9 cellular contexts compared by ENCODE assay signal in the genomic region with DNA sequence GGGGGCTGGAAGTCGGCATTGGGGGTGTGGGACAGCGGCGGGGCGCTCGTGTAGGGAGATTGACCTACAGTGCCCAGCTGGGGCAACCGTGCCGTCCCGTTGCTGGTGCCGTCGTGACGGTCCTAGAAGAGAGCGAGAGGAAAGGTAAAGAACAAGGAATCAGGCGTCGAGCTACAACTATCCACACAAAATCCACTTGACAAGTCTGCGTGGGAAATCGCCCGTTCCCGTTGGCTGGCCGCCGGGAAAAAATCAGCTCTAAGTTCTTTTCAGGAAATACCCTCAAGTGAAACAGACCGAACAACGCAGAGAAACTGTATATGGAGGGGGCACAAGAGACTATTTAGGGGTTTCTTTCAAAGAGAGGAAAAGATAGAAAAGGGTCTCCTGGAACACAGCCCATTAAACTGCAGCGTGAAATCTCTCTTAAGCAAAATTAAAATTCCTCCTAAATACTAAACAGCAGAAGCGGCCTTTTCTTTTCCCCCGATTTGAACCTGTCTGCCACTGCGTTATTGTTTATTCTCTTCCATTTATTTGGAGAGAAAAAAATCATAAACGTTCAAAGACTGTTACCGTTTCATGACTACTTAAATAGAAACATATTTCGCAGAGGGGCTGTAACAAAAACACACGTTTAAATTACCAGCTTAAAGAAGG. TPM values are rescaled to one million over a fixed set of nuclear protein-coding genes. Genes with fewer than 3 reads are reported as not detected.
DNase-seq lines count a peak whose midpoint lies in the region; ATAC-seq and TF ChIP-seq lines count a peak whose summit lies in the region.
"Had no signal": no experiment of that assay in that cellular context is flagged by ENCODE, and none has a peak within 500 bp of the region (broad histone marks: within the 10 kb centered on the region; RNA-seq: fewer than 3 reads in every experiment).

No MANE protein-coding gene starts in this region.

- H2BK120ac ChIP-seq in mesendoderm (ENCODE audit: low read depth, low read length), result no peak overlapping the region

- no peak overlapping the region for H4K8ac ChIP-seq in mesendoderm (ENCODE audit: low read depth, low read length)

- H3K27ac Mint-ChIP-seq in activated naive CD8-positive, alpha-beta T cell treated with anti-CD3 and anti-CD28 coated beads, Interleukin-2, amount 50 U/mL, for 24 hours, result peak overlapping the region; percentile 6

- H3K4me3 ChIP-seq in AG10803 (ENCODE audit: low read length) (peak overlapping the region; percentile 68), HFF-Myc (replicated peaks; ENCODE audit: low read depth, low read length) (peak overlapping the region; percentile 83), mesendoderm (ENCODE audit: low read length) (no peak overlapping the region)

- H3K27ac ChIP-seq in mesendoderm (ENCODE audit: low read depth, low read length), result no peak overlapping the region

- peak overlapping the region; percentile 4 for H3K18ac ChIP-seq in mesendoderm (ENCODE audit: low read length)

- peaks cover 26% of the 10 kb centered on the region for H3K9me3 Mint-ChIP-seq in activated naive CD8-positive, alpha-beta T cell treated with anti-CD3 and anti-CD28 coated beads, Interleukin-2, amount 50 U/mL, for 24 hours

- DNase-seq in AG10803 (ENCODE audit: low read depth), result no peak
- no peak for DNase-seq in HFF-Myc (ENCODE audit: extremely low read depth, low read depth)
- no peak for DNase-seq in activated naive CD8-positive, alpha-beta T cell treated with anti-CD3 and anti-CD28 coated beads, Interleukin-2, amount 50 U/mL, for 24 hours
- DNase-seq in mesendoderm, result no peak
- no peak for DNase-seq in GM19240 (ENCODE audit: insufficient read length, low spot score)
- DNase-seq in DMS153 (lab: John Stamatoyannopoulos, UW), result no peak
- DNase-seq: NCI-H1048 had no signal

- WGBS in mesendoderm (ENCODE audit: extremely low coverage, insufficient coverage, low lambda C conversion rate), result no CpG with 5 or more reads among the region's 30 CpGs

- peaks cover 42% of the 10 kb centered on the region for H3K4me1 Mint-ChIP-seq in activated naive CD8-positive, alpha-beta T cell treated with anti-CD3 and anti-CD28 coated beads, Interleukin-2, amount 50 U/mL, for 24 hours

- H3K79me1 ChIP-seq in mesendoderm (ENCODE audit: low read length), result no peaks in the 10 kb centered on the region

- peaks cover 87% of the 10 kb centered on the region for H3K27me3 Mint-ChIP-seq in activated naive CD8-positive, alpha-beta T cell treated with anti-CD3 and anti-CD28 coated beads, Interleukin-2, amount 50 U/mL, for 24 hours

- TF ChIP-seq CTCF in AG10803 (conservative IDR thresholded peaks at IDR 0.05; ENCODE audit: low read length) (no peak), HFF-Myc (IDR thresholded peaks at IDR 0.05; ENCODE audit: low read depth, low read length, missing control alignments) (no peak)

- H3K23ac ChIP-seq in mesendoderm (ENCODE audit: low read length), result no peak overlapping the region

- H3K36me3 ChIP-seq in mesendoderm (ENCODE audit: control insufficient read depth, insufficient read depth, low read length), result no peaks in the 10 kb centered on the region

- peaks cover 22% of the 10 kb centered on the region for H3K36me3 Mint-ChIP-seq in activated naive CD8-positive, alpha-beta T cell treated with anti-CD3 and anti-CD28 coated beads, Interleukin-2, amount 50 U/mL, for 24 hours (ENCODE audit: low read depth)

- H2BK5ac ChIP-seq in mesendoderm (ENCODE audit: low read length), result no peak overlapping the region

- H3K4me1 ChIP-seq in mesendoderm (ENCODE audit: control insufficient read depth, low read depth, low read length), result no peaks in the 10 kb centered on the region

- peaks cover 29% of the 10 kb centered on the region for H3K79me2 ChIP-seq in mesendoderm (ENCODE audit: control insufficient read depth, insufficient read depth, low read length)

- peak overlapping the region; percentile 29 for H3K4me2 ChIP-seq in mesendoderm (ENCODE audit: low read length)

- peak overlapping the region; percentile 56 for H3K9ac ChIP-seq in mesendoderm (ENCODE audit: low read length)

- no peak overlapping the region for H2AK5ac ChIP-seq in mesendoderm (ENCODE audit: low read length)

- H4K5ac ChIP-seq in mesendoderm (ENCODE audit: low read length), result no peak overlapping the region

- H3K56ac ChIP-seq in mesendoderm (ENCODE audit: low read length), result peak overlapping the region; percentile 87

- no peak for ATAC-seq in activated naive CD8-positive, alpha-beta T cell treated with anti-CD3 and anti-CD28 coated beads, Interleukin-2, amount 50 U/mL, for 24 hours
- ATAC-seq in HG02973 (IDR thresholded peaks at IDR 0.05; ENCODE audit: unreplicated experiment) (no peak), HG03342 (IDR thresholded peaks at IDR 0.05; ENCODE audit: unreplicated experiment) (no peak)

- H3K27me3 ChIP-seq in mesendoderm (ENCODE audit: insufficient read depth, low read length, poor library complexity), result peaks cover 3% of the 10 kb centered on the region

- no peak overlapping the region for H2BK15ac ChIP-seq in mesendoderm (replicated peaks; ENCODE audit: low read depth)

- no peak overlapping the region for H3K4ac ChIP-seq in mesendoderm (ENCODE audit: low read depth, low read length)

- H3K4me3 Mint-ChIP-seq in activated naive CD8-positive, alpha-beta T cell treated with anti-CD3 and anti-CD28 coated beads, Interleukin-2, amount 50 U/mL, for 24 hours, result peak overlapping the region; percentile 51

RNA-seq across cellular contexts. Expression of a gene that starts 4.5 kb away (rescaled TPM):
- 3.0 TPM for polyA plus RNA-seq in mesendoderm (2013, experiment 1 of 2)
- 2.7 TPM for polyA plus RNA-seq in mesendoderm (2013, experiment 2 of 2)
